In genomic region chr7:73577627-73578341, GRCh38 we compare ENCODE assay signal across 9 cellular contexts. TPM values are rescaled to one million over a fixed set of nuclear protein-coding genes. Genes with fewer than 3 reads are reported as not detected.
A peak's percentile ranks its signal among the peaks of the same experiment; 100 is the strongest.
DNase-seq lines count a peak whose midpoint lies in the region; TF ChIP-seq lines count a peak whose summit lies in the region.
"Had no signal": no experiment of that assay in that cellular context is flagged by ENCODE, and none has a peak within 500 bp of the region (broad histone marks: within the 10 kb centered on the region; RNA-seq: fewer than 3 reads in every experiment).

No MANE protein-coding gene starts in this region.

- H2AFZ ChIP-seq in GM23248 = peak overlapping the region; percentile 54

- H3K4me1 ChIP-seq in DOHH2 (ENCODE audit: control insufficient read depth, low read length) (peaks cover 18% of the 10 kb centered on the region), GM23248 (ENCODE audit: insufficient read depth) (peaks cover 15% of the 10 kb centered on the region; the same call in 1 of the 2 replicates), duodenal mucosa (ENCODE audit: control insufficient read depth in 1 of 2, insufficient read depth in 2 of 2, low read length in 2 of 2) (peaks cover 14 to 20% of the 10 kb centered on the region in 2 donors), muscle layer of colon (ENCODE audit: insufficient read depth, low read length) (peaks cover 15% of the 10 kb centered on the region)

- TF ChIP-seq CTCF in DOHH2 (IDR thresholded peaks at IDR 0.05; ENCODE audit: low read depth, low read length, poor library complexity, severe bottlenecking) = no peak

- DNase-seq in GM23248 (peak; percentile 54), NOMO-1 treated with dmso at 0.1 percent for 144 hours (lab: John Stamatoyannopoulos, UW; ENCODE audit: unreplicated experiment) (peak; percentile 44), NCI-H748 (lab: John Stamatoyannopoulos, UW; ENCODE audit: unreplicated experiment) (no peak), SKM-1 treated with dmso at 0.1 percent for 144 hours (lab: John Stamatoyannopoulos, UW; ENCODE audit: unreplicated experiment) (no peak), DMS79 (lab: John Stamatoyannopoulos, UW) (no peak)

- H3K79me2 ChIP-seq in DOHH2 (ENCODE audit: control insufficient read depth, low read length) (peaks cover 38% of the 10 kb centered on the region), GM23248 (ENCODE audit: insufficient read depth) (peaks cover 55% of the 10 kb centered on the region)

- H3K9me2 ChIP-seq in DOHH2 (replicated peaks; ENCODE audit: control insufficient read depth, low read length) (no peaks in the 10 kb centered on the region), GM23248 (ENCODE audit: insufficient read depth) (no peaks in the 10 kb centered on the region)

- peaks cover 42% of the 10 kb centered on the region for H3K36me3 ChIP-seq in DOHH2 (ENCODE audit: control insufficient read depth, low read length)
- H3K36me3 ChIP-seq in GM23248 (ENCODE audit: low read depth) = peaks cover 18% of the 10 kb centered on the region
- H3K36me3 ChIP-seq in duodenal mucosa (ENCODE audit: control insufficient read depth in 1 of 2, insufficient read depth in 2 of 2, low read length in 2 of 2) = peaks cover 17 to 22% of the 10 kb centered on the region in 2 donors
- peaks cover 18% of the 10 kb centered on the region for H3K36me3 ChIP-seq in muscle layer of colon (ENCODE audit: insufficient read depth, low read length)

- in situ Hi-C loops in GM23248 (cut with MboI) = no loop called here

- H3K4me3 ChIP-seq in DOHH2 (ENCODE audit: low read length) (peak overlapping the region; percentile 84), GM23248 (peak overlapping the region; percentile 88), duodenal mucosa (ENCODE audit: low read depth in 1 of 2, low read length in 2 of 2) (peak overlapping the region; percentile 77 to 99), muscle layer of colon (ENCODE audit: low read depth in 1 of 2, low read length in 2 of 2) (peak overlapping the region; percentile 71 to 85)

- H3K9ac ChIP-seq in GM23248 = peak overlapping the region; percentile 96
- H3K9ac ChIP-seq in duodenal mucosa (ENCODE audit: low read depth in 1 of 2, low read length in 2 of 2) = peak overlapping the region; percentile 88 to 96
- H3K9ac ChIP-seq in muscle layer of colon (ENCODE audit: low read length) = peak overlapping the region; percentile 89

- no peaks in the 10 kb centered on the region for H3K9me3 ChIP-seq in DOHH2 (ENCODE audit: control insufficient read depth, insufficient read depth, low read length)
- no peaks in the 10 kb centered on the region for H3K9me3 ChIP-seq in GM23248 (ENCODE audit: low read depth)
- H3K9me3 ChIP-seq in duodenal mucosa (ENCODE audit: control insufficient read depth in 1 of 2, low read length in 2 of 2) = no peaks in the 10 kb centered on the region
- H3K9me3 ChIP-seq in muscle layer of colon (ENCODE audit: low read length) = no peaks in the 10 kb centered on the region

- 5 to 6% methylated on average over 29 to 32 of the region's 32 CpGs for WGBS in GM23248 (ENCODE audit: low coverage in 1 of 2, low lambda C conversion rate in 2 of 2, missing lambda C conversion rate in 2 of 2), 2 experiments

- H3K4me2 ChIP-seq in DOHH2 (ENCODE audit: low read length) (peak overlapping the region; percentile 91), GM23248 (ENCODE audit: unreplicated experiment) (peak overlapping the region; percentile 94)

- H4K20me1 ChIP-seq in DOHH2 (ENCODE audit: control insufficient read depth, insufficient read depth, low read depth, low read length) (0 out of 2 replicates have a peak, but pooled peaks cover 3% of the 10 kb centered on the region), GM23248 (ENCODE audit: insufficient read depth) (no peaks in the 10 kb centered on the region; the same call in 1 of the 2 replicates)

- 0 out of 2 replicates have a peak, but pooled peaks cover 2% of the 10 kb centered on the region for H3K27me3 ChIP-seq in DOHH2 (ENCODE audit: control insufficient read depth, low read length)
- no peaks in the 10 kb centered on the region for H3K27me3 ChIP-seq in GM23248 (replicated peaks; ENCODE audit: insufficient read depth)
- H3K27me3 ChIP-seq in duodenal mucosa (ENCODE audit: control insufficient read depth in 1 of 2, insufficient read depth in 2 of 2, low read length in 2 of 2) = no peaks in the 10 kb centered on the region
- H3K27me3 ChIP-seq in muscle layer of colon (ENCODE audit: control insufficient read depth in 1 of 2, insufficient read depth in 2 of 2, low read length in 2 of 2) = no peaks in the 10 kb centered on the region

- H3K27ac ChIP-seq in DOHH2 (ENCODE audit: low read depth, low read length) (peak overlapping the region; percentile 62), GM23248 (peak overlapping the region; percentile 93), duodenal mucosa (ENCODE audit: low read depth, low read length) (peak overlapping the region; percentile 80), muscle layer of colon (ENCODE audit: low read depth, low read length) (peak overlapping the region; percentile 74)

- H3F3A ChIP-seq in DOHH2 (ENCODE audit: control insufficient read depth, insufficient read depth) (peaks cover 4% of the 10 kb centered on the region), GM23248 (ENCODE audit: insufficient read depth) (peaks cover 7% of the 10 kb centered on the region)

RNA-seq across cellular contexts. Expression of gene TBL2, which starts 0.6 kb away (rescaled TPM):
- 72.1 and 101 TPM in 2 replicates for total RNA-seq in GM23248 (2014; rRNA removed; shearing (Covaris generic))
- polyA plus RNA-seq in GM23248 (2016; fragmentation: Nextera tagmentation; extraction: Ambion mirVana) = 69.7 and 78.0 TPM in 2 replicates

RNA-seq across cellular contexts. Expression of gene BCL7B, which starts 20.3 kb away (rescaled TPM):
- total RNA-seq in GM23248 (2014; rRNA removed; shearing (Covaris generic)) = 23.3 and 24.8 TPM in 2 replicates
- polyA plus RNA-seq in GM23248 (2016; fragmentation: Nextera tagmentation; extraction: Ambion mirVana) = 71.8 and 72.6 TPM in 2 replicates

RNA-seq across cellular contexts. Expression of gene MLXIPL, which starts 46.5 kb away (rescaled TPM):
- not detected in 2 replicates for total RNA-seq in GM23248 (2014; rRNA removed; shearing (Covaris generic))
- not detected in 2 replicates for polyA plus RNA-seq in GM23248 (2016; fragmentation: Nextera tagmentation; extraction: Ambion mirVana)
- total RNA-seq: T-helper 2 cell treated with Interferon-gamma antibody and Interleukin-4, amounts not matched to agents 100 ng/mL and 5 ng/mL, for 36 hours had no signal

RNA-seq across cellular contexts. Expression of gene BAZ1B, which starts 55.7 kb away (rescaled TPM):
- 41.8 and 49.4 TPM in 2 replicates for total RNA-seq in GM23248 (2014; rRNA removed; shearing (Covaris generic))
- 23.5 and 24.0 TPM in 2 replicates for polyA plus RNA-seq in GM23248 (2016; fragmentation: Nextera tagmentation; extraction: Ambion mirVana)

Comparison
In these comparisons a context has a peak if more than half of its experiments do, and no peak if none do; other contexts are left out.
1. DNase-seq: peak in GM23248 (single experiment) and NOMO-1 treated with dmso at 0.1 percent for 144 hours (single experiment); none in NCI-H748 (single experiment), SKM-1 treated with dmso at 0.1 percent for 144 hours (single experiment) and DMS79 (single experiment).
2. Peak in every context shown above with its lines, with median percentiles within 50 percentile points of each other: H3K27ac ChIP-seq, H3K4me3 ChIP-seq and H3K9ac ChIP-seq.